In genomic region chr1:208182880-208183279, GRCh38 we compare ENCODE assay signal across 2 cellular contexts.
TF ChIP-seq lines count a peak whose summit lies in the region.

No MANE protein-coding gene starts in this region.

TF ChIP-seq in A549, 52 proteins besides CTCF, POLR2A, EP300 and RAD21 (continued from another document):
- TF ChIP-seq MAZ (IDR thresholded peaks at IDR 0.05; ENCODE audit: borderline replicate concordance, low read depth, low read length) (no peak), CBX2 (IDR thresholded peaks at IDR 0.05; ENCODE audit: borderline replicate concordance, low read depth) (no peak), ESRRA (IDR thresholded peaks at IDR 0.05; ENCODE audit: borderline replicate concordance, low read length) (no peak), JUN (IDR thresholded peaks at IDR 0.05) (no peak), REST (IDR thresholded peaks at IDR 0.05) (no peak), EHMT2 (IDR thresholded peaks at IDR 0.05; ENCODE audit: low read depth) (no peak), NR3C1 (IDR thresholded peaks at IDR 0.05) (no peak), CHD2 (IDR thresholded peaks at IDR 0.05; ENCODE audit: low read length, partially characterized antibody) (no peak), SREBF2 (IDR thresholded peaks at IDR 0.05) (no peak), FOXS1 (CRISPR knock-in tag; IDR thresholded peaks at IDR 0.05) (no peak), ELK1 (IDR thresholded peaks at IDR 0.05; ENCODE audit: low read depth, low read length) (no peak)
- TF ChIP-seq, protein P1, sequence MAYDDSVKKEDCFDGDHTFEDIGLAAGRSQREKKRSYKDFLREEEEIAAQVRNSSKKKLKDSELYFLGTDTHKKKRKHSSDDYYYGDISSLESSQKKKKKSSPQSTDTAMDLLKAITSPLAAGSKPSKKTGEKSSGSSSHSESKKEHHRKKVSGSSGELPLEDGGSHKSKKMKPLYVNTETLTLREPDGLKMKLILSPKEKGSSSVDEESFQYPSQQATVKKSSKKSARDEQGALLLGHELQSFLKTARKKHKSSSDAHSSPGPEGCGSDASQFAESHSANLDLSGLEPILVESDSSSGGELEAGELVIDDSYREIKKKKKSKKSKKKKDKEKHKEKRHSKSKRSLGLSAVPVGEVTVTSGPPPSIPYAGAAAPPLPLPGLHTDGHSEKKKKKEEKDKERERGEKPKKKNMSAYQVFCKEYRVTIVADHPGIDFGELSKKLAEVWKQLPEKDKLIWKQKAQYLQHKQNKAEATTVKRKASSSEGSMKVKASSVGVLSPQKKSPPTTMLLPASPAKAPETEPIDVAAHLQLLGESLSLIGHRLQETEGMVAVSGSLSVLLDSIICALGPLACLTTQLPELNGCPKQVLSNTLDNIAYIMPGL (CRISPR knock-in tag; IDR thresholded peaks at IDR 0.05; ENCODE audit: borderline replicate concordance), result no peak

TF ChIP-seq in K562, 482 proteins besides CTCF, POLR2A, EP300 and RAD21 (continued from another document):
- TF ChIP-seq AFF4 (CRISPR knock-in tag; IDR thresholded peaks at IDR 0.05) (no peak), NFE2L1 (tag; IDR thresholded peaks at IDR 0.05; ENCODE audit: borderline replicate concordance, low read depth) (no peak), CBX5 (IDR thresholded peaks at IDR 0.05; ENCODE audit: borderline replicate concordance, low read depth) (no peak), IFI16 (CRISPR knock-in tag; IDR thresholded peaks at IDR 0.05) (no peak), PHF20 (IDR thresholded peaks at IDR 0.05; ENCODE audit: partially characterized antibody) (no peak), ZNF232 (CRISPR knock-in tag; IDR thresholded peaks at IDR 0.05) (no peak), MYNN (IDR thresholded peaks at IDR 0.05) (no peak), MYNN (CRISPR knock-in tag; IDR thresholded peaks at IDR 0.05) (no peak), IRF1 (CRISPR knock-in tag; IDR thresholded peaks at IDR 0.05; ENCODE audit: borderline replicate concordance) (no peak), ZSCAN32 (CRISPR knock-in tag; IDR thresholded peaks at IDR 0.05) (no peak), SAP30 (IDR thresholded peaks at IDR 0.05; ENCODE audit: borderline replicate concordance, insufficient read depth, low read depth, low read length, poor library complexity, severe bottlenecking) (no peak), BMI1 (IDR thresholded peaks at IDR 0.05; ENCODE audit: low read length) (no peak), RAD51 (IDR thresholded peaks at IDR 0.05; ENCODE audit: borderline replicate concordance, low read depth) (no peak), CBFA2T3 (IDR thresholded peaks at IDR 0.05) (peak; percentile 48), MAZ (CRISPR knock-in tag; conservative IDR thresholded peaks at IDR 0.05 in 1 of 2, IDR thresholded peaks at IDR 0.05 in 1 of 2) (no peak), RNF219 (CRISPR knock-in tag; IDR thresholded peaks at IDR 0.05) (no peak), ZBTB26 (CRISPR knock-in tag; IDR thresholded peaks at IDR 0.05) (no peak), ZNF121 (CRISPR knock-in tag; conservative IDR thresholded peaks at IDR 0.05) (no peak), TFAM (CRISPR knock-in tag; conservative IDR thresholded peaks at IDR 0.05) (no peak), SIX5 (IDR thresholded peaks at IDR 0.05; ENCODE audit: borderline replicate concordance in 1 of 2, insufficient read depth in 1 of 2, low read depth in 1 of 2, low read length in 2 of 2) (no peak), ESRRA (IDR thresholded peaks at IDR 0.05; ENCODE audit: borderline replicate concordance, low read depth) (0 out of 2 replicates have a peak, but pooled peaks have one; percentile 31), ZNF551 (CRISPR knock-in tag; IDR thresholded peaks at IDR 0.05) (no peak), ZBTB1 (CRISPR knock-in tag; IDR thresholded peaks at IDR 0.05; ENCODE audit: borderline replicate concordance, low read depth) (0 out of 2 replicates have a peak, but pooled peaks have one; percentile 29), TCFL5 (CRISPR knock-in tag; conservative IDR thresholded peaks at IDR 0.05) (no peak), MED1 (CRISPR knock-in tag; IDR thresholded peaks at IDR 0.05; ENCODE audit: borderline replicate concordance) (no peak), KDM4B (IDR thresholded peaks at IDR 0.05; ENCODE audit: borderline replicate concordance in 2 of 2, low read depth in 1 of 2) (no peak), NR2C1 (IDR thresholded peaks at IDR 0.05) (peak; percentile 59; the same call in 1 of the 2 replicates), NR2C1 (tag; IDR thresholded peaks at IDR 0.05) (peak; percentile 71), SMARCC2 (IDR thresholded peaks at IDR 0.05; ENCODE audit: low read depth) (no peak), ZNF23 (CRISPR knock-in tag; IDR thresholded peaks at IDR 0.05) (no peak), YBX1 (IDR thresholded peaks at IDR 0.05) (no peak)
- TF ChIP-seq, protein P2, sequence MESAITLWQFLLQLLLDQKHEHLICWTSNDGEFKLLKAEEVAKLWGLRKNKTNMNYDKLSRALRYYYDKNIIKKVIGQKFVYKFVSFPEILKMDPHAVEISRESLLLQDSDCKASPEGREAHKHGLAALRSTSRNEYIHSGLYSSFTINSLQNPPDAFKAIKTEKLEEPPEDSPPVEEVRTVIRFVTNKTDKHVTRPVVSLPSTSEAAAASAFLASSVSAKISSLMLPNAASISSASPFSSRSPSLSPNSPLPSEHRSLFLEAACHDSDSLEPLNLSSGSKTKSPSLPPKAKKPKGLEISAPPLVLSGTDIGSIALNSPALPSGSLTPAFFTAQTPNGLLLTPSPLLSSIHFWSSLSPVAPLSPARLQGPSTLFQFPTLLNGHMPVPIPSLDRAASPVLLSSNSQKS (CRISPR knock-in tag; IDR thresholded peaks at IDR 0.05), result no peak
- TF ChIP-seq, protein P3, sequence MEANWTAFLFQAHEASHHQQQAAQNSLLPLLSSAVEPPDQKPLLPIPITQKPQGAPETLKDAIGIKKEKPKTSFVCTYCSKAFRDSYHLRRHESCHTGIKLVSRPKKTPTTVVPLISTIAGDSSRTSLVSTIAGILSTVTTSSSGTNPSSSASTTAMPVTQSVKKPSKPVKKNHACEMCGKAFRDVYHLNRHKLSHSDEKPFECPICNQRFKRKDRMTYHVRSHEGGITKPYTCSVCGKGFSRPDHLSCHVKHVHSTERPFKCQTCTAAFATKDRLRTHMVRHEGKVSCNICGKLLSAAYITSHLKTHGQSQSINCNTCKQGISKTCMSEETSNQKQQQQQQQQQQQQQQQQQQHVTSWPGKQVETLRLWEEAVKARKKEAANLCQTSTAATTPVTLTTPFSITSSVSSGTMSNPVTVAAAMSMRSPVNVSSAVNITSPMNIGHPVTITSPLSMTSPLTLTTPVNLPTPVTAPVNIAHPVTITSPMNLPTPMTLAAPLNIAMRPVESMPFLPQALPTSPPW (CRISPR knock-in tag; IDR thresholded peaks at IDR 0.05), result peak; percentile 24; the same call in 1 of the 2 replicates
- TF ChIP-seq, protein P4, sequence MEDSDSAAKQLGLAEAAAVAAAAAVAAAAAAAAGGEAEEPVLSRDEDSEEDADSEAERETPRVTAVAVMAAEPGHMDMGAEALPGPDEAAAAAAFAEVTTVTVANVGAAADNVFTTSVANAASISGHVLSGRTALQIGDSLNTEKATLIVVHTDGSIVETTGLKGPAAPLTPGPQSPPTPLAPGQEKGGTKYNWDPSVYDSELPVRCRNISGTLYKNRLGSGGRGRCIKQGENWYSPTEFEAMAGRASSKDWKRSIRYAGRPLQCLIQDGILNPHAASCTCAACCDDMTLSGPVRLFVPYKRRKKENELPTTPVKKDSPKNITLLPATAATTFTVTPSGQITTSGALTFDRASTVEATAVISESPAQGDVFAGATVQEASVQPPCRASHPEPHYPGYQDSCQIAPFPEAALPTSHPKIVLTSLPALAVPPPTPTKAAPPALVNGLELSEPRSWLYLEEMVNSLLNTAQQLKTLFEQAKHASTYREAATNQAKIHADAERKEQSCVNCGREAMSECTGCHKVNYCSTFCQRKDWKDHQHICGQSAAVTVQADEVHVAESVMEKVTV (CRISPR knock-in tag; IDR thresholded peaks at IDR 0.05), result no peak
- TF ChIP-seq, protein P5, sequence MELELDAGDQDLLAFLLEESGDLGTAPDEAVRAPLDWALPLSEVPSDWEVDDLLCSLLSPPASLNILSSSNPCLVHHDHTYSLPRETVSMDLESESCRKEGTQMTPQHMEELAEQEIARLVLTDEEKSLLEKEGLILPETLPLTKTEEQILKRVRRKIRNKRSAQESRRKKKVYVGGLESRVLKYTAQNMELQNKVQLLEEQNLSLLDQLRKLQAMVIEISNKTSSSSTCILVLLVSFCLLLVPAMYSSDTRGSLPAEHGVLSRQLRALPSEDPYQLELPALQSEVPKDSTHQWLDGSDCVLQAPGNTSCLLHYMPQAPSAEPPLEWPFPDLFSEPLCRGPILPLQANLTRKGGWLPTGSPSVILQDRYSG (tag; conservative IDR thresholded peaks at IDR 0.05; ENCODE audit: low read depth), result no peak
- TF ChIP-seq, protein P6, sequence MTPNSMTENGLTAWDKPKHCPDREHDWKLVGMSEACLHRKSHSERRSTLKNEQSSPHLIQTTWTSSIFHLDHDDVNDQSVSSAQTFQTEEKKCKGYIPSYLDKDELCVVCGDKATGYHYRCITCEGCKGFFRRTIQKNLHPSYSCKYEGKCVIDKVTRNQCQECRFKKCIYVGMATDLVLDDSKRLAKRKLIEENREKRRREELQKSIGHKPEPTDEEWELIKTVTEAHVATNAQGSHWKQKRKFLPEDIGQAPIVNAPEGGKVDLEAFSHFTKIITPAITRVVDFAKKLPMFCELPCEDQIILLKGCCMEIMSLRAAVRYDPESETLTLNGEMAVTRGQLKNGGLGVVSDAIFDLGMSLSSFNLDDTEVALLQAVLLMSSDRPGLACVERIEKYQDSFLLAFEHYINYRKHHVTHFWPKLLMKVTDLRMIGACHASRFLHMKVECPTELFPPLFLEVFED (CRISPR knock-in tag; conservative IDR thresholded peaks at IDR 0.05), result no peak
